ENCODE assay signal across 1 cellular context in the genomic region with DNA sequence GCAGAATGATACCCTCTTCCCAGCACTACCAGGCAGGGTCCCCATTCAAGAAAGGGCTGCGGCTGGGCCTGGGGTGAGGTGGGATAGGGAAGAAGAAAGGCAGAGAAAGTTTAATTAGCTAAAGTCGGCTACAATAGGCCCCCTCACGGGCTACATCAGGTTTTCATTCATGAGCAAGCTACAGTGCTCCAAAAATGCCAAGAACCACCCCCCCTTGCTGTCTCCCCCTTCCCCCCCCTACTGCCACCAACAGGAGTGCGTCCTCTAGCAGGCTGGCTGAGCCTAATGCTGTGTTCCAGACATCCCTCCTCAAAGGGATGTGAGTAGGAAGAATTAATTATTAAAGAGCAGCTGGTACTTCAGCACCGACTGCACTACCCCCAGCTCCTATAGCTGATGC.
TF ChIP-seq lines count a peak whose summit lies in the region.

No MANE protein-coding gene starts in this region.

TF ChIP-seq in A549, 52 proteins besides CTCF, POLR2A, EP300 and RAD21:
- no peak for TF ChIP-seq NPAS2 (CRISPR knock-in tag; IDR thresholded peaks at IDR 0.05; ENCODE audit: borderline replicate concordance)
- TF ChIP-seq ZC3H11A (IDR thresholded peaks at IDR 0.05) = no peak
- TF ChIP-seq, protein P1, sequence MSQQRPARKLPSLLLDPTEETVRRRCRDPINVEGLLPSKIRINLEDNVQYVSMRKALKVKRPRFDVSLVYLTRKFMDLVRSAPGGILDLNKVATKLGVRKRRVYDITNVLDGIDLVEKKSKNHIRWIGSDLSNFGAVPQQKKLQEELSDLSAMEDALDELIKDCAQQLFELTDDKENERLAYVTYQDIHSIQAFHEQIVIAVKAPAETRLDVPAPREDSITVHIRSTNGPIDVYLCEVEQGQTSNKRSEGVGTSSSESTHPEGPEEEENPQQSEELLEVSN (IDR thresholded peaks at IDR 0.05; ENCODE audit: borderline replicate concordance, low read depth) = no peak
- TF ChIP-seq, protein P2, sequence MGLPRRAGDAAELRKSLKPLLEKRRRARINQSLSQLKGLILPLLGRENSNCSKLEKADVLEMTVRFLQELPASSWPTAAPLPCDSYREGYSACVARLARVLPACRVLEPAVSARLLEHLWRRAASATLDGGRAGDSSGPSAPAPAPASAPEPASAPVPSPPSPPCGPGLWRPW (IDR thresholded peaks at IDR 0.05) = no peak
- TF ChIP-seq EHF (CRISPR knock-in tag; IDR thresholded peaks at IDR 0.05) = no peak
- TF ChIP-seq, protein P3, sequence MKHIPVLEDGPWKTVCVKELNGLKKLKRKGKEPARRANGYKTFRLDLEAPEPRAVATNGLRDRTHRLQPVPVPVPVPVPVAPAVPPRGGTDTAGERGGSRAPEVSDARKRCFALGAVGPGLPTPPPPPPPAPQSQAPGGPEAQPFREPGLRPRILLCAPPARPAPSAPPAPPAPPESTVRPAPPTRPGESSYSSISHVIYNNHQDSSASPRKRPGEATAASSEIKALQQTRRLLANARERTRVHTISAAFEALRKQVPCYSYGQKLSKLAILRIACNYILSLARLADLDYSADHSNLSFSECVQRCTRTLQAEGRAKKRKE (CRISPR knock-in tag; IDR thresholded peaks at IDR 0.05; ENCODE audit: low read depth) = no peak
- no peak for TF ChIP-seq MAFK (IDR thresholded peaks at IDR 0.05; ENCODE audit: partially characterized antibody)
- no peak for TF ChIP-seq MYC (IDR thresholded peaks at IDR 0.05; ENCODE audit: borderline replicate concordance, low read length)
- TF ChIP-seq PHF8 (IDR thresholded peaks at IDR 0.05; ENCODE audit: borderline replicate concordance, low read depth) = no peak
- no peak for TF ChIP-seq NR3C1 (IDR thresholded peaks at IDR 0.05)
- no peak for TF ChIP-seq JUN (IDR thresholded peaks at IDR 0.05)
- TF ChIP-seq, protein P4, sequence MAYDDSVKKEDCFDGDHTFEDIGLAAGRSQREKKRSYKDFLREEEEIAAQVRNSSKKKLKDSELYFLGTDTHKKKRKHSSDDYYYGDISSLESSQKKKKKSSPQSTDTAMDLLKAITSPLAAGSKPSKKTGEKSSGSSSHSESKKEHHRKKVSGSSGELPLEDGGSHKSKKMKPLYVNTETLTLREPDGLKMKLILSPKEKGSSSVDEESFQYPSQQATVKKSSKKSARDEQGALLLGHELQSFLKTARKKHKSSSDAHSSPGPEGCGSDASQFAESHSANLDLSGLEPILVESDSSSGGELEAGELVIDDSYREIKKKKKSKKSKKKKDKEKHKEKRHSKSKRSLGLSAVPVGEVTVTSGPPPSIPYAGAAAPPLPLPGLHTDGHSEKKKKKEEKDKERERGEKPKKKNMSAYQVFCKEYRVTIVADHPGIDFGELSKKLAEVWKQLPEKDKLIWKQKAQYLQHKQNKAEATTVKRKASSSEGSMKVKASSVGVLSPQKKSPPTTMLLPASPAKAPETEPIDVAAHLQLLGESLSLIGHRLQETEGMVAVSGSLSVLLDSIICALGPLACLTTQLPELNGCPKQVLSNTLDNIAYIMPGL (CRISPR knock-in tag; IDR thresholded peaks at IDR 0.05; ENCODE audit: borderline replicate concordance) = no peak
- TF ChIP-seq EHMT2 (IDR thresholded peaks at IDR 0.05; ENCODE audit: low read depth) = no peak
- no peak for TF ChIP-seq HDAC2 (IDR thresholded peaks at IDR 0.05)
